8 cellular contexts compared by ENCODE assay signal in the genomic region with DNA sequence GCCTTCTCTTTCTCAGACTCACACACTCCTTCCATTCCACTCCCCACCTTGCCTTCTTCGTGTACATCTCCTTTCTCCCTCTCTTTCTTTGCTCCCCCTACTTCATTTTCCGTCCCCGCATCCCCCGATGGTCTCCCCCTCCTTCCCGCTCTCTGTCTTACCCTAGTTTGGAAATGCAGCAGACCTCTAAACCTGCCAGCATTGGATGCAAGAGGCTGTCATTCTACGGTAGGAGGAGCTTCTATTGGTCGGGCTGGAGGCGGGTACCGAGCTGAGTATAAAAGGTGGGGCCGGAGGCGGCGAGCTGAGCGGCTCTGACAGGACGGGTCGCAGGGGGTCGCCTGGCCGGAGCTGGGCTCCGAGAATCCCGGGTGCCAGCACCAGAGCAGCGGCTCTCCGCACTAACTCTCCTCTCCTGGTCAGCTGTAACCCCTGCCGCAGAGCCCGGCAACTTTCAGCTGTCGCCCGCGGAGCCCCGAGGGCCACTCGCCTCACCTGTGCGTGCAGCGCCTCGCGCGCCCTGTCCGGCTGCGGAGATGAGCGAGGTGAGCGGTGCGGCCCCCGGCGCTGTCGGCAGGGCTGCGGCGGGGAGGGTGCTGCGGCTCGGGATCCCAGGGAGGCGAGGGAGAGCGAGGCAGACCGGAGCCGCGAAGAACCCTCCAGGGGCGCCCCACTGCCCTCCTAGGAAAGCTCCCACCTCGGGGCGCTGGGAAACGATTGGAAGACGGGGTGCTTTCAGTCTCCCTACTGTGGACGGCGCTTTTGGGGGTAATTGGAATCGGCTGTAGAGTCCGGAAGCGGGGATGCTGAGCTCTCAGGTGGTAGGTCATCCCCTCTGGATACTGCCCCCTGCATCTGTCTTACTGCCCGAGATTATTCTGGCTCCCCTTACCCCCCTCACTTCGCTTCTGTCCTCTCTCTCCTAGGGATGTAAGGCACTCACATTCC. TPM values are rescaled to one million over a fixed set of nuclear protein-coding genes. Genes with fewer than 3 reads are reported as not detected.
A peak's percentile ranks its signal among the peaks of the same experiment; 100 is the strongest.
DNase-seq lines count a peak whose midpoint lies in the region; ATAC-seq and TF ChIP-seq lines count a peak whose summit lies in the region.

Gene PCP4L1 (plus strand): TSS at position 307 of the 948 bp plus-strand sequence. CDS start 230 bp downstream, at position 537.

- ATAC-seq in GM18505 (IDR thresholded peaks at IDR 0.05; ENCODE audit: unreplicated experiment) (peak; percentile 54), GM21723 (IDR thresholded peaks at IDR 0.05; ENCODE audit: unreplicated experiment) (no peak)
- peak; percentile 97 for ATAC-seq in activated CD8-positive, alpha-beta T cell treated with anti-CD3 and anti-CD28 coated beads for 36 hours

- peaks cover 13% of the 10 kb centered on the region for H3K9me3 Mint-ChIP-seq in activated CD8-positive, alpha-beta T cell treated with anti-CD3 and anti-CD28 coated beads for 36 hours

- H3K4me1 Mint-ChIP-seq in activated CD8-positive, alpha-beta T cell treated with anti-CD3 and anti-CD28 coated beads for 36 hours (ENCODE audit: low read depth) = peaks cover 8% of the 10 kb centered on the region

- peaks cover 14% of the 10 kb centered on the region for H3K36me3 Mint-ChIP-seq in activated CD8-positive, alpha-beta T cell treated with anti-CD3 and anti-CD28 coated beads for 36 hours (ENCODE audit: low read depth)

- no peak within 1 kb of the TSS for H3K27ac ChIP-seq in epithelial cell of prostate

- DNase-seq in NCI-H1436 (lab: John Stamatoyannopoulos, UW) (peak; percentile 71), epithelial cell of prostate (ENCODE audit: low read depth, low spot score) (peak; percentile 14), midbrain (lab: John Stamatoyannopoulos, UW) (peak; percentile 73), middle frontal gyrus (ENCODE audit: extremely low spot score, low spot score) (no peak)
- DNase-seq in activated CD8-positive, alpha-beta T cell treated with anti-CD3 and anti-CD28 coated beads for 36 hours = peak; percentile 58
- DNase-seq in stimulated activated CD8-positive, alpha-beta memory T cell treated with anti-CD3 and anti-CD28 coated beads, Interleukin-4, amount 100 ng/mL, for 24 hours (ENCODE audit: low read depth) = peak; percentile 22

- no peak for TF ChIP-seq CTCF in activated CD8-positive, alpha-beta T cell treated with anti-CD3 and anti-CD28 coated beads for 36 hours (IDR thresholded peaks at IDR 0.05)

- CTCF ChIA-PET in activated CD8-positive, alpha-beta T cell treated with anti-CD3 and anti-CD28 coated beads for 36 hours (lab: Charles Lee) = interaction anchor here (0.5 to 2.0 kb wide), 8 partner anchors 10 to 124 kb away, joined by 3 to 10 read pairs (median 5); no protein-coding TSS in a partner anchor

- intact Hi-C loops in activated CD8-positive, alpha-beta T cell treated with anti-CD3 and anti-CD28 coated beads for 36 hours (cut with micrococcal nuclease) = no loop called here

- peak within 1 kb of the TSS; percentile 34 for H3K4me3 Mint-ChIP-seq in activated CD8-positive, alpha-beta T cell treated with anti-CD3 and anti-CD28 coated beads for 36 hours

- no peak for TF ChIP-seq POLR2A in GM18505 (IDR thresholded peaks at IDR 0.05; ENCODE audit: borderline replicate concordance, extremely low read depth, insufficient read depth, insufficient read length)

- POLR2A ChIA-PET in activated CD8-positive, alpha-beta T cell treated with anti-CD3 and anti-CD28 coated beads for 36 hours (lab: Charles Lee) = interaction anchor here (0.8 to 1.7 kb wide), 3 partner anchors 10 to 96 kb away, joined by 3 to 5 read pairs (median 4); no protein-coding TSS in a partner anchor

- peaks cover 48% of the 10 kb centered on the region for H3K27me3 Mint-ChIP-seq in activated CD8-positive, alpha-beta T cell treated with anti-CD3 and anti-CD28 coated beads for 36 hours

- H3K27ac Mint-ChIP-seq in activated CD8-positive, alpha-beta T cell treated with anti-CD3 and anti-CD28 coated beads for 36 hours = no peak within 1 kb of the TSS

RNA-seq across cellular contexts. Expression of gene PCP4L1, which starts in this region (rescaled TPM):
- under 1 TPM in 1 of 2 experiments, not detected in 1; 0.18 TPM for total RNA-seq in activated CD8-positive, alpha-beta T cell treated with anti-CD3 and anti-CD28 coated beads for 36 hours

Comparison
In these comparisons a context has a peak if more than half of its experiments do, and no peak if none do; other contexts are left out.
1. Peak in DNase-seq and ATAC-seq in activated CD8-positive, alpha-beta T cell treated with anti-CD3 and anti-CD28 coated beads for 36 hours; RNA of the gene not detected or under 1 TPM.